In the genomic region with DNA sequence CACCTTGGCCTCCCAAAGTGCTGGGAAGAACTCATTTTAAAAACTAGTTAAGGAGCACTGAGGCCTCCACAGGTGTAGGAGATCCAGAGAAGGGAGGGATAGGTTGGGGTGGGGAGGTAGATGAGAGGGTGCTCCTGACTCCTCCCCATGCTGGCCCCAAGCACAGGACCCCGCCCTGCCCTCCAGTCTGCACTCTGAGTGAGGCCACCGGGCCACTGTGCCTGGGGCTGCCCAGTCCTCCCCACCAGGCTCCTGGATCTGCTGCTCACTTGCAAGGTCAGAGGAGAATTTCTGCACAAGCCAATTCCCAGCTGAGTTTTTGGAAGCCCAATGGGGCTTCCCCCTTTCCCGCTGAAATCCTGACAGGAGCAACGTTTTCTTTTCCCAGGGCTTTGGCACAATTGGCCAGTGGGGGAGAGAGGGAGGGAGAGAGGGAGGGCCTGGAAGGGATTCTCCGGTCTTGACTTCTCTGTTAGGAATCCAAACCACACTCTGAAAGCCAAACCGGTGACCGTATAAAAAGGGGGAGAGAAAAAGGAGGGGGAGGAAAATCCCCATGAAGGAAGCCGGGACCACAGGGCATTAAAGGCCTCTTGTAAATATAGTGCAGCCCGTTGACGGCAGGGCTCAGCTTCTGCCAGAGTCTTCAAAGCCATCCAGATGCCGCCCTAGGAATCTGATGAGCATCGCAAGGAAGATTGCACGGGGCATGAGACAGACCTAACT, we compare ENCODE assay signal across 1 cellular context.
TF ChIP-seq lines count a peak whose summit lies in the region.

No MANE protein-coding gene starts in this region.

TF ChIP-seq in SK-N-SH, 30 proteins besides CTCF, POLR2A, EP300 and RAD21 (continued from another document):
- TF ChIP-seq FOXM1 (IDR thresholded peaks at IDR 0.05; ENCODE audit: low read depth) (peak; percentile 60; the same call in 1 of the 2 replicates), NRF1 (IDR thresholded peaks at IDR 0.05; ENCODE audit: low read depth, low read length) (no peak), MEF2A (IDR thresholded peaks at IDR 0.05; ENCODE audit: borderline replicate concordance, low read depth) (peak; percentile 12; the same call in 1 of the 2 replicates), FOSL2 (IDR thresholded peaks at IDR 0.05; ENCODE audit: borderline replicate concordance, low read depth) (peak; percentile 69), SIN3A (IDR thresholded peaks at IDR 0.05; ENCODE audit: borderline replicate concordance, low read depth, low read length) (peak; percentile 75; the same call in 1 of the 2 replicates), EZH2phosphoT487 (IDR thresholded peaks at IDR 0.05; ENCODE audit: borderline replicate concordance, low read depth) (no peak), RFX5 (IDR thresholded peaks at IDR 0.05; ENCODE audit: low read length) (no peak), JUND (IDR thresholded peaks at IDR 0.05) (peak; percentile 84), ELF1 (IDR thresholded peaks at IDR 0.05) (no peak), TEAD4 (IDR thresholded peaks at IDR 0.05; ENCODE audit: borderline replicate concordance, insufficient read depth) (peak; percentile 82), YY1 (IDR thresholded peaks at IDR 0.05; ENCODE audit: low read depth) (no peak), TAF1 (IDR thresholded peaks at IDR 0.05; ENCODE audit: borderline replicate concordance, low read depth, low read length) (no peak), GATA2 (CRISPR knock-in tag; IDR thresholded peaks at IDR 0.05) (no peak), CHD2 (IDR thresholded peaks at IDR 0.05; ENCODE audit: low read length, partially characterized antibody) (no peak)
- TF ChIP-seq, protein P1, sequence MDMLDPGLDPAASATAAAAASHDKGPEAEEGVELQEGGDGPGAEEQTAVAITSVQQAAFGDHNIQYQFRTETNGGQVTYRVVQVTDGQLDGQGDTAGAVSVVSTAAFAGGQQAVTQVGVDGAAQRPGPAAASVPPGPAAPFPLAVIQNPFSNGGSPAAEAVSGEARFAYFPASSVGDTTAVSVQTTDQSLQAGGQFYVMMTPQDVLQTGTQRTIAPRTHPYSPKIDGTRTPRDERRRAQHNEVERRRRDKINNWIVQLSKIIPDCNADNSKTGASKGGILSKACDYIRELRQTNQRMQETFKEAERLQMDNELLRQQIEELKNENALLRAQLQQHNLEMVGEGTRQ (IDR thresholded peaks at IDR 0.05; ENCODE audit: borderline replicate concordance, low read depth, low read length): no peak
- TF ChIP-seq, protein P2, sequence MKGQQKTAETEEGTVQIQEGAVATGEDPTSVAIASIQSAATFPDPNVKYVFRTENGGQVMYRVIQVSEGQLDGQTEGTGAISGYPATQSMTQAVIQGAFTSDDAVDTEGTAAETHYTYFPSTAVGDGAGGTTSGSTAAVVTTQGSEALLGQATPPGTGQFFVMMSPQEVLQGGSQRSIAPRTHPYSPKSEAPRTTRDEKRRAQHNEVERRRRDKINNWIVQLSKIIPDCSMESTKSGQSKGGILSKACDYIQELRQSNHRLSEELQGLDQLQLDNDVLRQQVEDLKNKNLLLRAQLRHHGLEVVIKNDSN (IDR thresholded peaks at IDR 0.05; ENCODE audit: borderline replicate concordance, low read depth): no peak
- TF ChIP-seq, protein P3, sequence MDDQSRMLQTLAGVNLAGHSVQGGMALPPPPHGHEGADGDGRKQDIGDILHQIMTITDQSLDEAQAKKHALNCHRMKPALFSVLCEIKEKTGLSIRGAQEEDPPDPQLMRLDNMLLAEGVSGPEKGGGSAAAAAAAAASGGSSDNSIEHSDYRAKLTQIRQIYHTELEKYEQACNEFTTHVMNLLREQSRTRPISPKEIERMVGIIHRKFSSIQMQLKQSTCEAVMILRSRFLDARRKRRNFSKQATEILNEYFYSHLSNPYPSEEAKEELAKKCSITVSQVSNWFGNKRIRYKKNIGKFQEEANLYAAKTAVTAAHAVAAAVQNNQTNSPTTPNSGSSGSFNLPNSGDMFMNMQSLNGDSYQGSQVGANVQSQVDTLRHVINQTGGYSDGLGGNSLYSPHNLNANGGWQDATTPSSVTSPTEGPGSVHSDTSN (IDR thresholded peaks at IDR 0.05): peak; percentile 53
- TF ChIP-seq, protein P4, sequence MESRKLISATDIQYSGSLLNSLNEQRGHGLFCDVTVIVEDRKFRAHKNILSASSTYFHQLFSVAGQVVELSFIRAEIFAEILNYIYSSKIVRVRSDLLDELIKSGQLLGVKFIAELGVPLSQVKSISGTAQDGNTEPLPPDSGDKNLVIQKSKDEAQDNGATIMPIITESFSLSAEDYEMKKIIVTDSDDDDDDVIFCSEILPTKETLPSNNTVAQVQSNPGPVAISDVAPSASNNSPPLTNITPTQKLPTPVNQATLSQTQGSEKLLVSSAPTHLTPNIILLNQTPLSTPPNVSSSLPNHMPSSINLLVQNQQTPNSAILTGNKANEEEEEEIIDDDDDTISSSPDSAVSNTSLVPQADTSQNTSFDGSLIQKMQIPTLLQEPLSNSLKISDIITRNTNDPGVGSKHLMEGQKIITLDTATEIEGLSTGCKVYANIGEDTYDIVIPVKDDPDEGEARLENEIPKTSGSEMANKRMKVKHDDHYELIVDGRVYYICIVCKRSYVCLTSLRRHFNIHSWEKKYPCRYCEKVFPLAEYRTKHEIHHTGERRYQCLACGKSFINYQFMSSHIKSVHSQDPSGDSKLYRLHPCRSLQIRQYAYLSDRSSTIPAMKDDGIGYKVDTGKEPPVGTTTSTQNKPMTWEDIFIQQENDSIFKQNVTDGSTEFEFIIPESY (IDR thresholded peaks at IDR 0.05; ENCODE audit: borderline replicate concordance, low read depth): 0 out of 2 replicates have a peak, but pooled peaks have one; percentile 44
